In genomic region chr2:217570394-217570793, GRCh38 we compare ENCODE assay signal across 33 cellular contexts.
A peak's percentile ranks its signal among the peaks of the same experiment; 100 is the strongest.
DNase-seq lines count a peak whose midpoint lies in the region; ATAC-seq, FAIRE-seq and TF ChIP-seq lines count a peak whose summit lies in the region.
"Had no signal": no experiment of that assay in that cellular context is flagged by ENCODE, and none has a peak within 500 bp of the region (broad histone marks: within the 10 kb centered on the region; RNA-seq: fewer than 3 reads in every experiment).

No MANE protein-coding gene starts in this region.

- TF ChIP-seq CTCF in right atrium auricular region (IDR thresholded peaks at IDR 0.05) (no peak), left ventricle myocardium inferior (IDR thresholded peaks at IDR 0.05; ENCODE audit: borderline replicate concordance) (no peak)

- H3K9me3 ChIP-seq in right atrium auricular region (no peaks in the 10 kb centered on the region), left ventricle myocardium inferior (replicated peaks) (peaks cover 4% of the 10 kb centered on the region), small intestine (ENCODE audit: control insufficient read depth, low read depth) (no peaks in the 10 kb centered on the region)
- H3K9me3 ChIP-seq: A549; BE2C; BLaER1; BLaER1 treated with 17β-estradiol and CSF1 and Interleukin-3, amounts not matched to agents 10 nM and 100 nM; Caco-2 had no signal

- H3K4me1 ChIP-seq in right atrium auricular region (no peaks in the 10 kb centered on the region), left ventricle myocardium inferior (no peaks in the 10 kb centered on the region), small intestine (ENCODE audit: control insufficient read depth in 2 of 2, insufficient read depth in 1 of 2, low read depth in 1 of 2, low read length in 1 of 2) (no peaks in the 10 kb centered on the region)
- H3K4me1 ChIP-seq: A549; BLaER1; BLaER1 treated with 17β-estradiol and CSF1 and Interleukin-3, amounts not matched to agents 10 nM and 100 nM had no signal

- H3K27ac ChIP-seq in right atrium auricular region (no peak overlapping the region), left ventricle myocardium inferior (replicated peaks) (no peak overlapping the region), small intestine (ENCODE audit: low read depth in 1 of 2, low read length in 1 of 2) (no peak overlapping the region)
- H3K27ac ChIP-seq: 22Rv1; A549; BLaER1; BLaER1 treated with 17β-estradiol and CSF1 and Interleukin-3, amounts not matched to agents 10 nM and 100 nM; C4-2B had no signal

- FAIRE-seq in small intestine (lab: Jason Lieb, UNC): no peak
- FAIRE-seq: A204.1, A549, D721Med had no signal

- DNase-seq in Right ventricle myocardium superior (no peak), right atrium auricular region (ENCODE audit: low spot score) (no peak), left ventricle myocardium superior (no peak), left ventricle myocardium inferior (no peak), sciatic nerve (ENCODE audit: low spot score) (no peak), small intestine (no peak)
- DNase-seq: 8988T; ACHN; AML-193; BE2C; C1 segment of cervical spinal cord; Caco-2; Calu3; CD4-positive, alpha-beta memory T cell; CD4-positive, alpha-beta T cell; CD4-positive, CD25-positive, alpha-beta regulatory T cell; CD8-positive, alpha-beta memory T cell; CD8-positive, alpha-beta T cell; COR-L47; DMS 273 treated with DMSO at 0.1 percent for 48 hours; DMS153; DMS53; DMS79; DMS79 treated with DMSO at 0.1 percent for 48 hours; DND-41; EL had no signal

- H3K36me3 ChIP-seq in right atrium auricular region (no peaks in the 10 kb centered on the region), left ventricle myocardium inferior (no peaks in the 10 kb centered on the region), small intestine (ENCODE audit: control insufficient read depth in 2 of 2, insufficient read depth in 2 of 2, low read length in 2 of 2) (no peaks in the 10 kb centered on the region)
- H3K36me3 ChIP-seq: BE2C; BLaER1; BLaER1 treated with 17β-estradiol and CSF1 and Interleukin-3, amounts not matched to agents 10 nM and 100 nM had no signal

- H3K4me3 ChIP-seq in right atrium auricular region (no peak overlapping the region), left ventricle myocardium inferior (no peak overlapping the region), small intestine (ENCODE audit: low read depth in 1 of 2, low read length in 2 of 2) (no peak overlapping the region)
- H3K4me3 ChIP-seq: A549; BLaER1; BLaER1 treated with 17β-estradiol and CSF1 and Interleukin-3, amounts not matched to agents 10 nM and 100 nM had no signal

- H3K27me3 ChIP-seq in right atrium auricular region (no peaks in the 10 kb centered on the region), left ventricle myocardium inferior (ENCODE audit: low read depth) (no peaks in the 10 kb centered on the region), small intestine (ENCODE audit: control insufficient read depth in 2 of 2, insufficient read depth in 2 of 2, low read length in 2 of 2) (no peaks in the 10 kb centered on the region)
- H3K27me3 ChIP-seq: BE2C; BLaER1; BLaER1 treated with 17β-estradiol and CSF1 and Interleukin-3, amounts not matched to agents 10 nM and 100 nM had no signal

- WGBS in small intestine, 3 donors: 77 to 84% (median 81%) methylated on average over 2 of the region's 2 CpGs

- intact Hi-C loops in Right ventricle myocardium superior (cut with DNase I) (no loop called here), left ventricle myocardium superior (cut with micrococcal nuclease) (no loop called here), left ventricle myocardium inferior (cut with micrococcal nuclease) (no loop called here), sciatic nerve (cut with DNase I) (no loop called here)

- peak; percentile 15 for ATAC-seq in Right ventricle myocardium superior (ENCODE audit: poor library complexity)
- ATAC-seq in left ventricle myocardium superior: peak; percentile 55
- peak; percentile 59 for ATAC-seq in sciatic nerve
- ATAC-seq: A549; CD8-positive, alpha-beta T cell had no signal
